ENCODE assay signal across 3 cellular contexts in the genomic region with DNA sequence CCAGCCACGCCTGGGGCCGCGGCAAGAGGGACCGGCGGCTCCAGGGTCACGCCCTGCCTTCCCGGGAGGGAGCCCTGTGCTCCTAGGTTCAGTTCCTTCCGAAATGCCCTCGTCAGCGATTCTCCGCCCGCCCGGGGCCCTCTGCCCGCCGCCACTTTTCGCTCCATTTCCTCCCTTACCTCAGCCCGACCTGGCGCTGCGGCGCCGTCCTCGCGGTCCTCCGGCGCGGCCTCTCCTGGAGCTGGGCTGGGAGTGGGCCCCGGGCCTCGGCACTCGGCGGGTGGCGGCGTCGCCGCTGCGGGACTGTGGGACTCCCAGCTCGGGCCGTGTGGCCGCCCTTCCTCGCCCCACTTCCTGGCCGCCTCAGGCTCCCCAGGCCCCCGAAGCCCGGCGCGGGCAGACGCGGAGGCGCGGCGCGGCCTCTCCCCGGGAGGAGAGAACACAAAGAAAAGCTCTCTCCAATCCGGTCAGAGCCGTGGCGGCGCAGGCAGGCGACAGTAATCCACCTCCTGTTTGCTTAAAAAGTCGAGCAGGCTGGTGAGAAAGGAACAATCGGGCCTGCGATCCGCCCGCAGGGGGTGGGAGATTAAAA.
TF ChIP-seq lines count a peak whose summit lies in the region.

No MANE protein-coding gene starts in this region.

TF ChIP-seq in A549, 52 proteins besides CTCF, POLR2A, EP300 and RAD21 (continues in another document):
- TF ChIP-seq NFE2L2 (conservative IDR thresholded peaks at IDR 0.05; ENCODE audit: low read length): no peak
- TF ChIP-seq JUN (IDR thresholded peaks at IDR 0.05): peak in 1 of 2 experiments; percentile 35; a peak in 1 of 5 replicates
- TF ChIP-seq, protein P1, sequence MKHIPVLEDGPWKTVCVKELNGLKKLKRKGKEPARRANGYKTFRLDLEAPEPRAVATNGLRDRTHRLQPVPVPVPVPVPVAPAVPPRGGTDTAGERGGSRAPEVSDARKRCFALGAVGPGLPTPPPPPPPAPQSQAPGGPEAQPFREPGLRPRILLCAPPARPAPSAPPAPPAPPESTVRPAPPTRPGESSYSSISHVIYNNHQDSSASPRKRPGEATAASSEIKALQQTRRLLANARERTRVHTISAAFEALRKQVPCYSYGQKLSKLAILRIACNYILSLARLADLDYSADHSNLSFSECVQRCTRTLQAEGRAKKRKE (CRISPR knock-in tag; IDR thresholded peaks at IDR 0.05; ENCODE audit: low read depth): no peak
- TF ChIP-seq, protein P2, sequence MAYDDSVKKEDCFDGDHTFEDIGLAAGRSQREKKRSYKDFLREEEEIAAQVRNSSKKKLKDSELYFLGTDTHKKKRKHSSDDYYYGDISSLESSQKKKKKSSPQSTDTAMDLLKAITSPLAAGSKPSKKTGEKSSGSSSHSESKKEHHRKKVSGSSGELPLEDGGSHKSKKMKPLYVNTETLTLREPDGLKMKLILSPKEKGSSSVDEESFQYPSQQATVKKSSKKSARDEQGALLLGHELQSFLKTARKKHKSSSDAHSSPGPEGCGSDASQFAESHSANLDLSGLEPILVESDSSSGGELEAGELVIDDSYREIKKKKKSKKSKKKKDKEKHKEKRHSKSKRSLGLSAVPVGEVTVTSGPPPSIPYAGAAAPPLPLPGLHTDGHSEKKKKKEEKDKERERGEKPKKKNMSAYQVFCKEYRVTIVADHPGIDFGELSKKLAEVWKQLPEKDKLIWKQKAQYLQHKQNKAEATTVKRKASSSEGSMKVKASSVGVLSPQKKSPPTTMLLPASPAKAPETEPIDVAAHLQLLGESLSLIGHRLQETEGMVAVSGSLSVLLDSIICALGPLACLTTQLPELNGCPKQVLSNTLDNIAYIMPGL (CRISPR knock-in tag; IDR thresholded peaks at IDR 0.05; ENCODE audit: borderline replicate concordance): no peak; the same call in 1 of the 2 replicates
- no peak for TF ChIP-seq BHLHE40 (IDR thresholded peaks at IDR 0.05; ENCODE audit: low read depth, low read length)
- no peak for TF ChIP-seq NR3C1 (IDR thresholded peaks at IDR 0.05)
- no peak; the same call in 1 of the 2 replicates for TF ChIP-seq MYC (IDR thresholded peaks at IDR 0.05; ENCODE audit: borderline replicate concordance, low read length)
- no peak for TF ChIP-seq SREBF2 (IDR thresholded peaks at IDR 0.05)
- no peak for TF ChIP-seq RFX5 (IDR thresholded peaks at IDR 0.05)
- TF ChIP-seq EHF (CRISPR knock-in tag; IDR thresholded peaks at IDR 0.05): no peak
- peak; percentile 99 for TF ChIP-seq MAFK (IDR thresholded peaks at IDR 0.05; ENCODE audit: partially characterized antibody)
- no peak for TF ChIP-seq CHD2 (IDR thresholded peaks at IDR 0.05; ENCODE audit: low read length, partially characterized antibody)
- TF ChIP-seq ZSCAN20 (CRISPR knock-in tag; IDR thresholded peaks at IDR 0.05): no peak
- TF ChIP-seq CHD4 (IDR thresholded peaks at IDR 0.05; ENCODE audit: borderline replicate concordance): no peak
- TF ChIP-seq NPAS2 (CRISPR knock-in tag; IDR thresholded peaks at IDR 0.05; ENCODE audit: borderline replicate concordance): no peak
- no peak for TF ChIP-seq CBX8 (IDR thresholded peaks at IDR 0.05)
- TF ChIP-seq TFCP2L1 (CRISPR knock-in tag; IDR thresholded peaks at IDR 0.05): no peak
- TF ChIP-seq JUNB (IDR thresholded peaks at IDR 0.05): no peak
- TF ChIP-seq HOXB5 (CRISPR knock-in tag; IDR thresholded peaks at IDR 0.05): no peak
- no peak for TF ChIP-seq CBX2 (IDR thresholded peaks at IDR 0.05; ENCODE audit: borderline replicate concordance, low read depth)
- no peak for TF ChIP-seq FOSL2 (IDR thresholded peaks at IDR 0.05)
- no peak for TF ChIP-seq FOSL2 (CRISPR knock-in tag; IDR thresholded peaks at IDR 0.05)
- no peak for TF ChIP-seq HOXA7 (CRISPR knock-in tag; IDR thresholded peaks at IDR 0.05)
- no peak for TF ChIP-seq USF2 (IDR thresholded peaks at IDR 0.05)
- TF ChIP-seq EHMT2 (IDR thresholded peaks at IDR 0.05; ENCODE audit: low read depth): no peak
- no peak for TF ChIP-seq FOXS1 (CRISPR knock-in tag; IDR thresholded peaks at IDR 0.05)

TF ChIP-seq in HCT116, 20 proteins besides CTCF, POLR2A, EP300 and RAD21:
- peak; percentile 99 for TF ChIP-seq ZFX (IDR thresholded peaks at IDR 0.05)
- no peak for TF ChIP-seq ELF1 (IDR thresholded peaks at IDR 0.05; ENCODE audit: borderline replicate concordance, low read depth)
- TF ChIP-seq EZH2phosphoT487 (IDR thresholded peaks at IDR 0.05; ENCODE audit: borderline replicate concordance): no peak

TF ChIP-seq in HepG2, 621 proteins besides CTCF, POLR2A, EP300 and RAD21 (continues in another document):
- TF ChIP-seq TCF7 (IDR thresholded peaks at IDR 0.05; ENCODE audit: low read depth): no peak
- no peak for TF ChIP-seq HNF4G (IDR thresholded peaks at IDR 0.05; ENCODE audit: borderline replicate concordance, low read depth, low read length)
- TF ChIP-seq HNF4G (CRISPR knock-in tag; IDR thresholded peaks at IDR 0.05; ENCODE audit: borderline replicate concordance, low read depth): no peak
- TF ChIP-seq ZNF556 (CRISPR knock-in tag; IDR thresholded peaks at IDR 0.05; ENCODE audit: borderline replicate concordance): no peak
- TF ChIP-seq ZNF883 (CRISPR knock-in tag; IDR thresholded peaks at IDR 0.05; ENCODE audit: not compliant biosample characterization): no peak
- no peak for TF ChIP-seq RXRB (CRISPR knock-in tag; IDR thresholded peaks at IDR 0.05; ENCODE audit: borderline replicate concordance)
- no peak for TF ChIP-seq ZMYM2 (CRISPR knock-in tag; IDR thresholded peaks at IDR 0.05)
- TF ChIP-seq ZNF839 (CRISPR knock-in tag; IDR thresholded peaks at IDR 0.05; ENCODE audit: borderline replicate concordance): peak; percentile 83; the same call in 1 of the 2 replicates
- TF ChIP-seq, protein P3, sequence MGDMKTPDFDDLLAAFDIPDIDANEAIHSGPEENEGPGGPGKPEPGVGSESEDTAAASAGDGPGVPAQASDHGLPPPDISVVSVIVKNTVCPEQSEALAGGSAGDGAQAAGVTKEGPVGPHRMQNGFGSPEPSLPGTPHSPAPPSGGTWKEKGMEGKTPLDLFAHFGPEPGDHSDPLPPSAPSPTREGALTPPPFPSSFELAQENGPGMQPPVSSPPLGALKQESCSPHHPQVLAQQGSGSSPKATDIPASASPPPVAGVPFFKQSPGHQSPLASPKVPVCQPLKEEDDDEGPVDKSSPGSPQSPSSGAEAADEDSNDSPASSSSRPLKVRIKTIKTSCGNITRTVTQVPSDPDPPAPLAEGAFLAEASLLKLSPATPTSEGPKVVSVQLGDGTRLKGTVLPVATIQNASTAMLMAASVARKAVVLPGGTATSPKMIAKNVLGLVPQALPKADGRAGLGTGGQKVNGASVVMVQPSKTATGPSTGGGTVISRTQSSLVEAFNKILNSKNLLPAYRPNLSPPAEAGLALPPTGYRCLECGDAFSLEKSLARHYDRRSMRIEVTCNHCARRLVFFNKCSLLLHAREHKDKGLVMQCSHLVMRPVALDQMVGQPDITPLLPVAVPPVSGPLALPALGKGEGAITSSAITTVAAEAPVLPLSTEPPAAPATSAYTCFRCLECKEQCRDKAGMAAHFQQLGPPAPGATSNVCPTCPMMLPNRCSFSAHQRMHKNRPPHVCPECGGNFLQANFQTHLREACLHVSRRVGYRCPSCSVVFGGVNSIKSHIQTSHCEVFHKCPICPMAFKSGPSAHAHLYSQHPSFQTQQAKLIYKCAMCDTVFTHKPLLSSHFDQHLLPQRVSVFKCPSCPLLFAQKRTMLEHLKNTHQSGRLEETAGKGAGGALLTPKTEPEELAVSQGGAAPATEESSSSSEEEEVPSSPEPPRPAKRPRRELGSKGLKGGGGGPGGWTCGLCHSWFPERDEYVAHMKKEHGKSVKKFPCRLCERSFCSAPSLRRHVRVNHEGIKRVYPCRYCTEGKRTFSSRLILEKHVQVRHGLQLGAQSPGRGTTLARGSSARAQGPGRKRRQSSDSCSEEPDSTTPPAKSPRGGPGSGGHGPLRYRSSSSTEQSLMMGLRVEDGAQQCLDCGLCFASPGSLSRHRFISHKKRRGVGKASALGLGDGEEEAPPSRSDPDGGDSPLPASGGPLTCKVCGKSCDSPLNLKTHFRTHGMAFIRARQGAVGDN (CRISPR knock-in tag; IDR thresholded peaks at IDR 0.05): peak; percentile 69
- TF ChIP-seq, protein P4, sequence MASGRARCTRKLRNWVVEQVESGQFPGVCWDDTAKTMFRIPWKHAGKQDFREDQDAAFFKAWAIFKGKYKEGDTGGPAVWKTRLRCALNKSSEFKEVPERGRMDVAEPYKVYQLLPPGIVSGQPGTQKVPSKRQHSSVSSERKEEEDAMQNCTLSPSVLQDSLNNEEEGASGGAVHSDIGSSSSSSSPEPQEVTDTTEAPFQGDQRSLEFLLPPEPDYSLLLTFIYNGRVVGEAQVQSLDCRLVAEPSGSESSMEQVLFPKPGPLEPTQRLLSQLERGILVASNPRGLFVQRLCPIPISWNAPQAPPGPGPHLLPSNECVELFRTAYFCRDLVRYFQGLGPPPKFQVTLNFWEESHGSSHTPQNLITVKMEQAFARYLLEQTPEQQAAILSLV (CRISPR knock-in tag; IDR thresholded peaks at IDR 0.05; ENCODE audit: borderline replicate concordance): no peak
- no peak for TF ChIP-seq AKAP8 (CRISPR knock-in tag; IDR thresholded peaks at IDR 0.05)
- no peak for TF ChIP-seq YY1 (IDR thresholded peaks at IDR 0.05; ENCODE audit: insufficient read depth, insufficient replicate concordance, low read depth, low read length)
- TF ChIP-seq ZNF160 (CRISPR knock-in tag; IDR thresholded peaks at IDR 0.05): no peak
- TF ChIP-seq FOXP1 (IDR thresholded peaks at IDR 0.05): no peak
- no peak for TF ChIP-seq FOXP1 (CRISPR knock-in tag; IDR thresholded peaks at IDR 0.05)
- no peak for TF ChIP-seq ZBTB7B (CRISPR knock-in tag; IDR thresholded peaks at IDR 0.05)
- TF ChIP-seq, protein P5, sequence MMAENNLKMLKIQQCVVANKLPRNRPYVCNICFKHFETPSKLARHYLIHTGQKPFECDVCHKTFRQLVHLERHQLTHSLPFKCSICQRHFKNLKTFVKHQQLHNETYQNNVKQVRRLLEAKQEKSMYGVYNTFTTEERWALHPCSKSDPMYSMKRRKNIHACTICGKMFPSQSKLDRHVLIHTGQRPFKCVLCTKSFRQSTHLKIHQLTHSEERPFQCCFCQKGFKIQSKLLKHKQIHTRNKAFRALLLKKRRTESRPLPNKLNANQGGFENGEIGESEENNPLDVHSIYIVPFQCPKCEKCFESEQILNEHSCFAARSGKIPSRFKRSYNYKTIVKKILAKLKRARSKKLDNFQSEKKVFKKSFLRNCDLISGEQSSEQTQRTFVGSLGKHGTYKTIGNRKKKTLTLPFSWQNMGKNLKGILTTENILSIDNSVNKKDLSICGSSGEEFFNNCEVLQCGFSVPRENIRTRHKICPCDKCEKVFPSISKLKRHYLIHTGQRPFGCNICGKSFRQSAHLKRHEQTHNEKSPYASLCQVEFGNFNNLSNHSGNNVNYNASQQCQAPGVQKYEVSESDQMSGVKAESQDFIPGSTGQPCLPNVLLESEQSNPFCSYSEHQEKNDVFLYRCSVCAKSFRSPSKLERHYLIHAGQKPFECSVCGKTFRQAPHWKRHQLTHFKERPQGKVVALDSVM (CRISPR knock-in tag; IDR thresholded peaks at IDR 0.05): 0 out of 2 replicates have a peak, but pooled peaks have one; percentile 49
- TF ChIP-seq ZNF724P (CRISPR knock-in tag; IDR thresholded peaks at IDR 0.05; ENCODE audit: borderline replicate concordance): 0 out of 2 replicates have a peak, but pooled peaks have one; percentile 35
- no peak for TF ChIP-seq REXO4 (CRISPR knock-in tag; IDR thresholded peaks at IDR 0.05; ENCODE audit: borderline replicate concordance)
- TF ChIP-seq KAT2B (IDR thresholded peaks at IDR 0.05; ENCODE audit: borderline replicate concordance, low read depth, low read length): no peak
- peak; percentile 25 for TF ChIP-seq PTBP1 (IDR thresholded peaks at IDR 0.05; ENCODE audit: low read depth, low read length, poor library complexity, severe bottlenecking)
- TF ChIP-seq HIVEP1 (CRISPR knock-in tag; IDR thresholded peaks at IDR 0.05): no peak
- TF ChIP-seq AGO1 (IDR thresholded peaks at IDR 0.05; ENCODE audit: low read depth, low read length, poor library complexity, severe bottlenecking): no peak
- TF ChIP-seq GLI4 (CRISPR knock-in tag; IDR thresholded peaks at IDR 0.05; ENCODE audit: borderline replicate concordance): no peak
- no peak for TF ChIP-seq ZNF460 (CRISPR knock-in tag; IDR thresholded peaks at IDR 0.05; ENCODE audit: borderline replicate concordance)
- TF ChIP-seq PBX2 (CRISPR knock-in tag; IDR thresholded peaks at IDR 0.05): no peak
- no peak for TF ChIP-seq PHF20 (CRISPR knock-in tag; IDR thresholded peaks at IDR 0.05)
- TF ChIP-seq ZNF878 (CRISPR knock-in tag; IDR thresholded peaks at IDR 0.05): no peak
- TF ChIP-seq RFX3 (CRISPR knock-in tag; IDR thresholded peaks at IDR 0.05): no peak
- no peak for TF ChIP-seq ISX (CRISPR knock-in tag; conservative IDR thresholded peaks at IDR 0.05)
- TF ChIP-seq SMAD9 (CRISPR knock-in tag; IDR thresholded peaks at IDR 0.05): no peak
- TF ChIP-seq TBL1XR1 (IDR thresholded peaks at IDR 0.05; ENCODE audit: borderline replicate concordance, low read length, partially characterized antibody): no peak
- TF ChIP-seq, protein P6, sequence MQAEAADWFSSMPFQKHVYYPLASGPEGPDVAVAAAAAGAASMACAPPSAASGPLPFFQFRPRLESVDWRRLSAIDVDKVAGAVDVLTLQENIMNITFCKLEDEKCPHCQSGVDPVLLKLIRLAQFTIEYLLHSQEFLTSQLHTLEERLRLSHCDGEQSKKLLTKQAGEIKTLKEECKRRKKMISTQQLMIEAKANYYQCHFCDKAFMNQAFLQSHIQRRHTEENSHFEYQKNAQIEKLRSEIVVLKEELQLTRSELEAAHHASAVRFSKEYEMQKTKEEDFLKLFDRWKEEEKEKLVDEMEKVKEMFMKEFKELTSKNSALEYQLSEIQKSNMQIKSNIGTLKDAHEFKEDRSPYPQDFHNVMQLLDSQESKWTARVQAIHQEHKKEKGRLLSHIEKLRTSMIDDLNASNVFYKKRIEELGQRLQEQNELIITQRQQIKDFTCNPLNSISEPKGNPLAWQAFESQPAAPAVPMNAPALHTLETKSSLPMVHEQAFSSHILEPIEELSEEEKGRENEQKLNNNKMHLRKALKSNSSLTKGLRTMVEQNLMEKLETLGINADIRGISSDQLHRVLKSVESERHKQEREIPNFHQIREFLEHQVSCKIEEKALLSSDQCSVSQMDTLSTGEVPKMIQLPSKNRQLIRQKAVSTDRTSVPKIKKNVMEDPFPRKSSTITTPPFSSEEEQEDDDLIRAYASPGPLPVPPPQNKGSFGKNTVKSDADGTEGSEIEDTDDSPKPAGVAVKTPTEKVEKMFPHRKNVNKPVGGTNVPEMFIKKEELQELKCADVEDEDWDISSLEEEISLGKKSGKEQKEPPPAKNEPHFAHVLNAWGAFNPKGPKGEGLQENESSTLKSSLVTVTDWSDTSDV (CRISPR knock-in tag; IDR thresholded peaks at IDR 0.05): no peak
- TF ChIP-seq DNMT3B (CRISPR knock-in tag; conservative IDR thresholded peaks at IDR 0.05): no peak
- TF ChIP-seq, protein P7, sequence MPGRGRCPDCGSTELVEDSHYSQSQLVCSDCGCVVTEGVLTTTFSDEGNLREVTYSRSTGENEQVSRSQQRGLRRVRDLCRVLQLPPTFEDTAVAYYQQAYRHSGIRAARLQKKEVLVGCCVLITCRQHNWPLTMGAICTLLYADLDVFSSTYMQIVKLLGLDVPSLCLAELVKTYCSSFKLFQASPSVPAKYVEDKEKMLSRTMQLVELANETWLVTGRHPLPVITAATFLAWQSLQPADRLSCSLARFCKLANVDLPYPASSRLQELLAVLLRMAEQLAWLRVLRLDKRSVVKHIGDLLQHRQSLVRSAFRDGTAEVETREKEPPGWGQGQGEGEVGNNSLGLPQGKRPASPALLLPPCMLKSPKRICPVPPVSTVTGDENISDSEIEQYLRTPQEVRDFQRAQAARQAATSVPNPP (CRISPR knock-in tag; IDR thresholded peaks at IDR 0.05): 0 out of 2 replicates have a peak, but pooled peaks have one; percentile 61
